ENCODE assay signal across 11 cellular contexts in genomic region chr6:72787521-72788031, GRCh38.
DNase-seq lines count a peak whose midpoint lies in the region; ATAC-seq lines count a peak whose summit lies in the region.
"Had no signal": no experiment of that assay in that cellular context is flagged by ENCODE, and none has a peak within 500 bp of the region (broad histone marks: within the 10 kb centered on the region; RNA-seq: fewer than 3 reads in every experiment).

No MANE protein-coding gene starts in this region.

- H3K27me3 ChIP-seq in right cardiac atrium (ENCODE audit: control insufficient read depth, insufficient read depth) = no peaks in the 10 kb centered on the region
- H3K27me3 ChIP-seq: BLaER1 treated with 17β-estradiol and CSF1 and Interleukin-3, amounts not matched to agents 10 nM and 100 nM; neutrophil had no signal

- WGBS in right cardiac atrium = 33% methylated on average over 2 of the region's 2 CpGs

- DNase-seq in right cardiac atrium (peak in 1 of 3 donors; percentile 15), left ventricle myocardium superior (no peak), SW 1271 (lab: John Stamatoyannopoulos, UW) (peak; percentile 59 to 79), iPS DF 19.7 (ENCODE audit: low read depth, low spot score) (peak; percentile 50), nucleus accumbens (lab: John Stamatoyannopoulos, UW) (no peak), activated gamma-delta T cell treated with Interleukin-2 at 50 U/mL for 16 hours (no peak), NCI-H1436 treated with DMSO at 0.1 percent for 48 hours (lab: John Stamatoyannopoulos, UW) (no peak)
- DNase-seq: effector CD8-positive, alpha-beta T cell had no signal

- intact Hi-C loops in right cardiac atrium (cut with DNase I) = no loop called here
- intact Hi-C loops in left ventricle myocardium superior (cut with micrococcal nuclease) = no loop called here

- ATAC-seq in right cardiac atrium = peak; percentile 65 to 86
- ATAC-seq in left ventricle myocardium superior = no peak
- no peak for ATAC-seq in GM21529 (IDR thresholded peaks at IDR 0.05; ENCODE audit: unreplicated experiment)

- peak overlapping the region; percentile 45 for H3K27ac ChIP-seq in right cardiac atrium (ENCODE audit: low read length)
- H3K27ac ChIP-seq: BLaER1 treated with 17β-estradiol and CSF1 and Interleukin-3, amounts not matched to agents 10 nM and 100 nM; neutrophil had no signal

- no peaks in the 10 kb centered on the region for H3K9me3 ChIP-seq in right cardiac atrium (ENCODE audit: control insufficient read depth, low read length)
- H3K9me3 ChIP-seq: BLaER1 treated with 17β-estradiol and CSF1 and Interleukin-3, amounts not matched to agents 10 nM and 100 nM; neutrophil had no signal

- peaks cover 5% of the 10 kb centered on the region for H3K4me1 ChIP-seq in right cardiac atrium (ENCODE audit: control insufficient read depth, insufficient read depth, low read length)

- no peak overlapping the region for H3K4me3 ChIP-seq in right cardiac atrium (ENCODE audit: low read length)
- H3K4me3 ChIP-seq: BLaER1 treated with 17β-estradiol and CSF1 and Interleukin-3, amounts not matched to agents 10 nM and 100 nM had no signal

Comparison
In these comparisons a context has a peak if more than half of its experiments do, and no peak if none do; other contexts are left out.
1. ATAC-seq: peak in right cardiac atrium (2 of 2); none in left ventricle myocardium superior (single experiment) and GM21529 (single experiment).
2. DNase-seq: peak in SW 1271 (2 of 2) and iPS DF 19.7 (single experiment); none in left ventricle myocardium superior (single experiment), nucleus accumbens (0 of 56), activated gamma-delta T cell treated with Interleukin-2 at 50 U/mL for 16 hours (single experiment) and NCI-H1436 treated with DMSO at 0.1 percent for 48 hours (single experiment).